In the genomic region with DNA sequence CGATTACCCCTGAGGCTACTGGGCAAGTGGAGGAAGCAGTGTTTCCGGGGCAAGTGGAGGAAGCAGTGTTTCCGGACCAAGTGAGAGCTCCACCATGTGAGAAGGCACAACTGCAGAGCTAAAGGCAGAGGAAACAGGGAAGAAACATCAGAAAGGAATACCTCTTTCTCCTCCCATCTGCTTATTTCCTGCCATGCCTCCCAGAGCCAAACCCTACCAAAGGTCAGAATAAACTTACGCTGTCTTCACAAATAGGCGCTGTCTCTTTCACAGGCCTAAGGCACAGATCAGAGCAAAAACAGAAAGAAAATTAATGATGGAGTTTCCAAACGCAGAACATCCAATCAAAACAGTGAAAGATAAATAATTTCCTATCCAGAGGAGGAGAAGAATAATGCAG, we compare ENCODE assay signal across 26 cellular contexts.
"Had no signal": no experiment of that assay in that cellular context is flagged by ENCODE, and none has a peak within 500 bp of the region (broad histone marks: within the 10 kb centered on the region; RNA-seq: fewer than 3 reads in every experiment).

No MANE protein-coding gene starts in this region.

- H3K4me3 Mint-ChIP-seq: activated naive CD8-positive, alpha-beta T cell; immature natural killer cell; nephron; T-helper 1 cell treated with Interleukin-12 subunit alpha and Interleukin-12 subunit beta and Interleukin-4 antibody, amounts not matched to agents 30 μg/mL and 1 μg/mL, for 36 hours had no signal

- H3K27me3 Mint-ChIP-seq: activated naive CD8-positive, alpha-beta T cell had no signal

- H3K36me3 Mint-ChIP-seq: activated naive CD8-positive, alpha-beta T cell had no signal

- H3K27ac ChIP-seq: heart left ventricle, lower lobe of right lung, pancreas, prostate gland, tibial nerve, WERI-Rb-1 had no signal

- H3K4me1 Mint-ChIP-seq: immature natural killer cell, nephron had no signal

- H3K27ac Mint-ChIP-seq: activated naive CD8-positive, alpha-beta T cell; immature natural killer cell; T-helper 1 cell treated with Interleukin-12 subunit alpha and Interleukin-12 subunit beta and Interleukin-4 antibody, amounts not matched to agents 30 μg/mL and 1 μg/mL, for 36 hours had no signal

- H3K27me3 ChIP-seq: heart left ventricle, pancreas, tibial nerve had no signal

- H3K4me1 ChIP-seq: heart left ventricle, lower lobe of right lung, pancreas, prostate gland, tibial nerve had no signal

- DNase-seq: activated CD4-positive, alpha-beta T cell treated with anti-CD3 and anti-CD28 coated beads for 48 hours; activated CD4-positive, alpha-beta T cell treated with anti-CD3 and anti-CD28 coated beads, Interleukin-2, amount 50 U/mL, for 48 hours; activated CD8-positive, alpha-beta memory T cell treated with anti-CD3 and anti-CD28 coated beads for 24 hours; activated effector memory CD4-positive, alpha-beta T cell treated with Interleukin-2 at 50 U/mL for 16 hours; activated naive CD4-positive, alpha-beta T cell treated with Interleukin-2 at 50 U/mL for 16 hours; anterior cingulate cortex; effector CD8-positive, alpha-beta T cell; heart left ventricle; hypothalamus; immature natural killer cell; lower lobe of right lung; nucleus accumbens; pancreas; stimulated activated CD4-positive, alpha-beta T cell treated with anti-CD3 and anti-CD28 coated beads, Interleukin-15, amount 100 ng/mL, for 24 hours; stimulated activated CD4-positive, alpha-beta T cell treated with anti-CD3 and anti-CD28 coated beads, Interleukin-2, amount 100 ng/mL, for 24 hours; stimulated activated naive CD4-positive, alpha-beta T cell treated with Interleukin-2 at 50 U/mL for 16 hours; SW 1271; T-helper 9 cell; WERI-Rb-1 had no signal

- H3K4me3 ChIP-seq: heart left ventricle, lower lobe of right lung, pancreas, prostate gland, tibial nerve had no signal

- H3K36me3 ChIP-seq: heart left ventricle, lower lobe of right lung, pancreas, prostate gland, tibial nerve, WERI-Rb-1 had no signal

- H3K9me3 ChIP-seq: lower lobe of right lung, pancreas, prostate gland had no signal

- ATAC-seq: activated CD4-positive, CD25-positive, alpha-beta regulatory T cell treated with anti-CD3 and anti-CD28 coated beads, Interleukin-2, amount 50 U/mL, for 24 hours; heart left ventricle; left lobe of liver; lower lobe of right lung; pancreas had no signal
